ENCODE assay signal across 15 cellular contexts in genomic region chr10:62655337-62655994, GRCh38.
DNase-seq lines count a peak whose midpoint lies in the region; ATAC-seq and TF ChIP-seq lines count a peak whose summit lies in the region.
"Had no signal": no experiment of that assay in that cellular context is flagged by ENCODE, and none has a peak within 500 bp of the region (broad histone marks: within the 10 kb centered on the region; RNA-seq: fewer than 3 reads in every experiment).

No MANE protein-coding gene starts in this region.

- H3K9ac ChIP-seq in smooth muscle cell (ENCODE audit: low read depth) (no peak overlapping the region), neural progenitor cell (no peak overlapping the region)

- H3K4me2 ChIP-seq in smooth muscle cell = no peak overlapping the region
- no peak overlapping the region for H3K4me2 ChIP-seq in neural progenitor cell

- in situ Hi-C loops in GM13976 (cut with MboI; ENCODE audit: low sequenced_read_pairs, unreplicated experiment) = no loop called here

- H3K4me3 ChIP-seq in smooth muscle cell (no peak overlapping the region), A673 (ENCODE audit: low read depth, low read length, poor library complexity, severe bottlenecking) (no peak overlapping the region), neural progenitor cell (no peak overlapping the region)
- H3K4me3 ChIP-seq: cardiac muscle cell, lung, thoracic aorta had no signal

- H3K9me3 ChIP-seq in smooth muscle cell (replicated peaks; ENCODE audit: low read depth) (no peaks in the 10 kb centered on the region), A673 (ENCODE audit: low read depth, low read length, poor library complexity, severe bottlenecking) (no peaks in the 10 kb centered on the region), neural progenitor cell (ENCODE audit: low read depth) (no peaks in the 10 kb centered on the region)
- H3K9me3 ChIP-seq: Caco-2, thoracic aorta had no signal

- H3K36me3 ChIP-seq in smooth muscle cell (ENCODE audit: low read depth) (no peaks in the 10 kb centered on the region), A673 (ENCODE audit: insufficient read depth, low read length, poor library complexity, severe bottlenecking) (no peaks in the 10 kb centered on the region), neural progenitor cell (no peaks in the 10 kb centered on the region)
- H3K36me3 ChIP-seq: cardiac muscle cell, thoracic aorta had no signal

- no peak overlapping the region for H3K27ac Mint-ChIP-seq in neural progenitor cell

- BruUV-seq in A673 (replicated peaks; lab: Mats Ljungman, UMichigan) = no TSS peak

- H3K27me3 Mint-ChIP-seq in neural progenitor cell (ENCODE audit: insufficient read depth, low read depth) = no peaks in the 10 kb centered on the region

- H3K9me3 Mint-ChIP-seq in neural progenitor cell = no peaks in the 10 kb centered on the region

- H2AFZ ChIP-seq in smooth muscle cell (ENCODE audit: low read depth) = no peak overlapping the region
- H2AFZ ChIP-seq in neural progenitor cell (replicated peaks) = no peak overlapping the region

- H3K79me2 ChIP-seq in smooth muscle cell (ENCODE audit: low read depth) (no peaks in the 10 kb centered on the region), neural progenitor cell (ENCODE audit: low read depth) (no peaks in the 10 kb centered on the region)

- TF ChIP-seq CTCF in GM13976 (IDR thresholded peaks at IDR 0.05; ENCODE audit: borderline replicate concordance, control extremely low read depth, extremely low read depth, insufficient read depth, missing control alignments) = no peak
- no peak for TF ChIP-seq CTCF in smooth muscle cell (IDR thresholded peaks at IDR 0.05; ENCODE audit: borderline replicate concordance, insufficient read depth, poor library complexity, severe bottlenecking)
- TF ChIP-seq CTCF in A673 (conservative IDR thresholded peaks at IDR 0.05; ENCODE audit: low read depth, low read length) = no peak
- TF ChIP-seq CTCF in neural progenitor cell (IDR thresholded peaks at IDR 0.05) = no peak

- no peak overlapping the region for H3K4me3 Mint-ChIP-seq in neural progenitor cell

- H3F3A ChIP-seq in smooth muscle cell (ENCODE audit: low read depth) (no peaks in the 10 kb centered on the region), neural progenitor cell (ENCODE audit: low read depth) (no peaks in the 10 kb centered on the region)

- H3K27me3 ChIP-seq in smooth muscle cell (ENCODE audit: low read depth) = no peaks in the 10 kb centered on the region
- H3K27me3 ChIP-seq in A673 (replicated peaks; ENCODE audit: insufficient read depth, low read depth, low read length, poor library complexity) = no peaks in the 10 kb centered on the region
- no peaks in the 10 kb centered on the region for H3K27me3 ChIP-seq in neural progenitor cell
- H3K27me3 ChIP-seq: cardiac muscle cell had no signal

- H3K4me1 Mint-ChIP-seq in neural progenitor cell = peaks cover 7% of the 10 kb centered on the region

- H3K27ac ChIP-seq in smooth muscle cell (ENCODE audit: low read depth) = no peak overlapping the region
- H3K27ac ChIP-seq in A673 (ENCODE audit: low read depth, low read length, poor library complexity, severe bottlenecking) = no peak overlapping the region
- no peak overlapping the region for H3K27ac ChIP-seq in neural progenitor cell
- H3K27ac ChIP-seq: cardiac muscle cell, RWPE1, thoracic aorta had no signal

- peak; percentile 75 for DNase-seq in GM13976 (ENCODE audit: low spot score)
- DNase-seq in H4 (ENCODE audit: low spot score) = no peak
- no peak for DNase-seq in smooth muscle cell (lab: John Stamatoyannopoulos, UW; ENCODE audit: unreplicated experiment)
- DNase-seq in A673 (ENCODE audit: low spot score) = no peak
- DNase-seq in neural progenitor cell (ENCODE audit: low spot score) = no peak
- DNase-seq: activated CD4-positive, alpha-beta T cell treated with anti-CD3 and anti-CD28 coated beads, Interleukin-2, amount 50 U/mL, for 1 hour; Caco-2; NCI-H1436 had no signal

- ATAC-seq in HG02759 (IDR thresholded peaks at IDR 0.05; ENCODE audit: unreplicated experiment) (peak; percentile 86), HG03558 (IDR thresholded peaks at IDR 0.05; ENCODE audit: extremely low read depth, unreplicated experiment) (peak; percentile 77)

- CTCF ChIA-PET in A673 (lab: Charles Lee) = no interaction called here

- POLR2A ChIA-PET in A673 (lab: Charles Lee; ENCODE audit: low non-redundant PET) = interaction anchor here (0.6 kb wide), 1 partner anchor 1435 kb away, joined by 3 read pairs; no protein-coding TSS in a partner anchor

- H4K20me1 ChIP-seq in smooth muscle cell (ENCODE audit: low read depth) = no peaks in the 10 kb centered on the region
- H4K20me1 ChIP-seq in neural progenitor cell (ENCODE audit: low read depth) = no peaks in the 10 kb centered on the region

- H3K4me1 ChIP-seq in smooth muscle cell (ENCODE audit: low read depth) (no peaks in the 10 kb centered on the region), A673 (ENCODE audit: insufficient read depth, low read length, poor library complexity, severe bottlenecking) (no peaks in the 10 kb centered on the region), neural progenitor cell (no peaks in the 10 kb centered on the region)
- H3K4me1 ChIP-seq: Caco-2 had no signal

- TF ChIP-seq POLR2A in GM19193 (IDR thresholded peaks at IDR 0.05; ENCODE audit: extremely low read depth, insufficient read depth, insufficient read length) = peak; percentile 38

- no peaks in the 10 kb centered on the region for H3K36me3 Mint-ChIP-seq in neural progenitor cell

- 90% methylated on average over 6 of the region's 6 CpGs for WGBS in smooth muscle cell (ENCODE audit: low lambda C conversion rate)

- intact Hi-C loops in A673 (cut with micrococcal nuclease; ENCODE audit: unreplicated experiment) = no loop called here
